Comparison of ENCODE assay signal across 22 cellular contexts in genomic region chr2:15678346-15678745, GRCh38.
"Had no signal": no experiment of that assay in that cellular context is flagged by ENCODE, and none has a peak within 500 bp of the region (broad histone marks: within the 10 kb centered on the region; RNA-seq: fewer than 3 reads in every experiment).

No MANE protein-coding gene starts in this region.

- H3K4me3 Mint-ChIP-seq: dendritic cell treated with granulocyte-macrophage colony-stimulating factor and Interleukin-4, amounts not matched to agents 40 ng/mL and 50 ng/mL, for 4 days; effector memory CD8-positive, alpha-beta T cell; endodermal cell; immature natural killer cell had no signal

- DNase-seq: cerebellar nuclear complex; colonic mucosa; cortex of kidney; effector CD8-positive, alpha-beta T cell; effector memory CD8-positive, alpha-beta T cell; endodermal cell; erythroblast; esophagus squamous epithelium; foreskin fibroblast; foreskin melanocyte; gastrocnemius medialis; heart left ventricle; immature natural killer cell; left cardiac atrium; left lung; left ventricle myocardium superior; lower lobe of right lung; mesenchymal stem cell had no signal

- H3K9me3 Mint-ChIP-seq: immature natural killer cell had no signal

- H3K4me1 ChIP-seq: colonic mucosa, gastrocnemius medialis, left lung had no signal

- H3K4me3 ChIP-seq: colonic mucosa, esophagus squamous epithelium, gastrocnemius medialis, heart left ventricle, hepatocyte, left lung, lower lobe of right lung had no signal

- H3K36me3 ChIP-seq: colonic mucosa, esophagus squamous epithelium, gastrocnemius medialis, heart left ventricle, left lung, lower lobe of right lung had no signal

- H2AFZ ChIP-seq: hepatocyte had no signal

- ATAC-seq: effector memory CD8-positive, alpha-beta T cell; esophagus mucosa; gastrocnemius medialis; left lung; lower lobe of right lung had no signal

- H3K27ac Mint-ChIP-seq: dendritic cell treated with granulocyte-macrophage colony-stimulating factor and Interleukin-4, amounts not matched to agents 40 ng/mL and 50 ng/mL, for 4 days; effector memory CD8-positive, alpha-beta T cell; endodermal cell; immature natural killer cell had no signal

- H3K36me3 Mint-ChIP-seq: immature natural killer cell had no signal

- H3K27ac ChIP-seq: colonic mucosa, epithelial cell of prostate, esophagus squamous epithelium, gastrocnemius medialis, heart left ventricle, hepatocyte, left lung, lower lobe of right lung had no signal

- H3K4me1 Mint-ChIP-seq: endodermal cell, immature natural killer cell had no signal

- H3K27me3 ChIP-seq: colonic mucosa, esophagus squamous epithelium, gastrocnemius medialis, heart left ventricle, hepatocyte, left lung had no signal

- H3K79me2 ChIP-seq: hepatocyte had no signal

- H3K9me3 ChIP-seq: colonic mucosa, esophagus squamous epithelium, gastrocnemius medialis, heart left ventricle, left lung, lower lobe of right lung had no signal
